Comparison of ENCODE assay signal across 8 cellular contexts in the genomic region with DNA sequence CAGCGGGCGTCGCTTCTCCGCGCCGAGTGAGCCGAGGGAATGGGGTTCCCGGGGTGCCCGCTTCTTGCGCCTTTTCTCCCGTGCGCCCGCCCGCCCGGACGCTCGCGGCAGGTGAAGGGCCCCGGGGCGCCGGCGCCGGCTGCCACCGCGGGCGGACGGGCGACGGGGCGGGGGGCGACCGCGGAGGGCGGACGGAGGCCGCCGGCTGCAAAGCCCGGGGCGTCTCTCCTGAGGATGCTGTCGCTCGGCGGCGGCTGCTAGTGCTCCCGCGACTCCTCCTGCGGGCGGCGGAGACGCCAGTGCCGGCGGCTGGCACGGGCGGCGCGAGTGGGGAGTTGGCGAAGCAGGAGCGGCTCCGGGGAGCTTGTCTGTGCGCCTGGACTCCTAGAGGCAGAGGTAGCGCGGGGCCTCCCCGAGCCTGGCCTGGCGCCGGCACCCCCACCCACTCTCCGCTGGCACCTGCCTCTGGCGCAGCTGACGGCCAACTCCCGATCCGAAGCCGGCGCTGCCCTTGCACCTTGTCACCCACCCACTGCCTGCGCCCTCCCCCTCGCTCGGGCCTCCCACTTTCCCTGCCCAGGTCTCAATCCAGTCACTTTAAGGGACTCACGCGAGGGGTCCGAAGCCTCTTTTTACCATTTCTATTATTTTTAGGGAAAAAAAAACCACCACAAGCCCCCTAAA. TPM values are rescaled to one million over a fixed set of nuclear protein-coding genes. Genes with fewer than 3 reads are reported as not detected.
DNase-seq lines count a peak whose midpoint lies in the region; ATAC-seq and TF ChIP-seq lines count a peak whose summit lies in the region.

A gene (minus strand): TSS at position 487 of the 684 bp plus-strand sequence. CDS start 701 bp downstream, outside the sequence.

- intact Hi-C loops in lower lobe of right lung (cut with DNase I): no loop called here
- intact Hi-C loops in testis (cut with DNase I; ENCODE audit: low total_unique reads): no loop called here

- no peaks in the 10 kb centered on the region for H3K36me3 ChIP-seq in lower lobe of right lung
- no peaks in the 10 kb centered on the region for H3K36me3 ChIP-seq in testis (ENCODE audit: low read depth, missing control alignments)

- H3K4me3 ChIP-seq in lower lobe of right lung: peak within 1 kb of the TSS; percentile 75
- peak within 1 kb of the TSS; percentile 82 to 93 for H3K4me3 ChIP-seq in testis

- H3K27ac ChIP-seq in lower lobe of right lung: peak within 1 kb of the TSS; percentile 80
- H3K27ac ChIP-seq in testis: peak within 1 kb of the TSS; percentile 84 to 96

- peaks cover 10% of the 10 kb centered on the region for H3K27me3 ChIP-seq in lower lobe of right lung (ENCODE audit: low read depth)
- H3K27me3 ChIP-seq in testis: no peaks in the 10 kb centered on the region

- TF ChIP-seq CTCF in lower lobe of right lung (IDR thresholded peaks at IDR 0.05): no peak
- no peak for TF ChIP-seq CTCF in testis (IDR thresholded peaks at IDR 0.05)

- ATAC-seq in lower lobe of right lung (peak; percentile 78), HG02852 (IDR thresholded peaks at IDR 0.05; ENCODE audit: unreplicated experiment) (no peak), HG03342 (IDR thresholded peaks at IDR 0.05; ENCODE audit: unreplicated experiment) (no peak), HG02973 (IDR thresholded peaks at IDR 0.05; ENCODE audit: unreplicated experiment) (no peak)

- H3K9me3 ChIP-seq in lower lobe of right lung: no peaks in the 10 kb centered on the region
- no peaks in the 10 kb centered on the region for H3K9me3 ChIP-seq in testis

- DNase-seq in COLO668 (lab: John Stamatoyannopoulos, UW; ENCODE audit: unreplicated experiment): peak; percentile 46
- peak; percentile 16 for DNase-seq in NCI-H526 treated with DMSO at 0.1 percent for 48 hours (lab: John Stamatoyannopoulos, UW)
- DNase-seq in dermis blood vessel endothelial cell: peak; percentile 8
- DNase-seq in lower lobe of right lung: peak; percentile 84
- peak; percentile 82 for DNase-seq in testis

- 2 to 11% methylated on average over 13 to 57 of the region's 77 CpGs for WGBS in testis, 2 donors

- H3K4me1 ChIP-seq in lower lobe of right lung (peaks cover 55% of the 10 kb centered on the region), testis (peaks cover 34% of the 10 kb centered on the region)

- no peak for TF ChIP-seq POLR2A in testis (IDR thresholded peaks at IDR 0.05)

RNA-seq across cellular contexts. Expression of the gene that starts here (rescaled TPM):
- total RNA-seq in dermis blood vessel endothelial cell: not detected in 2 replicates
- 38.7 TPM for total RNA-seq in lower lobe of right lung
- total RNA-seq in testis: 10 to 100 TPM; 93.4 to 96.0 TPM
- polyA plus RNA-seq in testis (ENCODE audit: insufficient read depth, low read depth, low replicate concordance): 70.5 TPM

Comparison
In these comparisons a context has a peak if more than half of its experiments do, and no peak if none do; other contexts are left out.
1. RNA of the gene that starts here (total RNA-seq): 93.4 to 96.0 TPM in testis and 38.7 TPM in lower lobe of right lung (single experiment); not detected in dermis blood vessel endothelial cell; every median in the first group is over 10 times any median in the second.
2. Peak in DNase-seq in dermis blood vessel endothelial cell; RNA of the gene not detected or under 1 TPM.
3. DNase-seq: peak in every context shown above with its lines; median percentile 84 in lower lobe of right lung; 82 in testis; 46 in COLO668; 16 in NCI-H526 treated with DMSO at 0.1 percent for 48 hours; 8 in dermis blood vessel endothelial cell.
4. ATAC-seq: peak in lower lobe of right lung (2 of 2); none in HG02852 (single experiment), HG03342 (single experiment) and HG02973 (single experiment).